Comparison of ENCODE assay signal across 1 cellular context in genomic region chr12:120175062-120175461, GRCh38.
TF ChIP-seq lines count a peak whose summit lies in the region.

No MANE protein-coding gene starts in this region.

TF ChIP-seq in GM12878, 131 proteins besides CTCF, POLR2A, EP300 and RAD21:
- peak; percentile 28; the same call in 1 of the 2 replicates for TF ChIP-seq USF2 (IDR thresholded peaks at IDR 0.05; ENCODE audit: borderline replicate concordance, low read depth, low read length)
- no peak for TF ChIP-seq SMAD5 (IDR thresholded peaks at IDR 0.05; ENCODE audit: low read depth)
- no peak for TF ChIP-seq EZH2 (IDR thresholded peaks at IDR 0.05; ENCODE audit: borderline replicate concordance, control insufficient read depth, low read depth, low read length)
- no peak for TF ChIP-seq ZBTB11 (CRISPR knock-in tag; IDR thresholded peaks at IDR 0.05)
- TF ChIP-seq RAD51 (IDR thresholded peaks at IDR 0.05) = peak; percentile 85
- TF ChIP-seq TCF7 (IDR thresholded peaks at IDR 0.05; ENCODE audit: borderline replicate concordance) = no peak
- TF ChIP-seq SIN3A (IDR thresholded peaks at IDR 0.05; ENCODE audit: low read depth, low read length) = no peak
- TF ChIP-seq SRF (IDR thresholded peaks at IDR 0.05; ENCODE audit: low read depth in 2 of 2, low read length in 2 of 2) = no peak
- TF ChIP-seq MXI1 (IDR thresholded peaks at IDR 0.05; ENCODE audit: low read depth, low read length) = no peak
- TF ChIP-seq ZZZ3 (IDR thresholded peaks at IDR 0.05; ENCODE audit: control insufficient read depth, insufficient read length, low read depth) = no peak
- TF ChIP-seq IRF4 (IDR thresholded peaks at IDR 0.05; ENCODE audit: low read depth, low read length) = no peak
- TF ChIP-seq ELK1 (IDR thresholded peaks at IDR 0.05; ENCODE audit: low read depth, low read length) = no peak
- no peak for TF ChIP-seq RUNX3 (IDR thresholded peaks at IDR 0.05; ENCODE audit: low read length)
- TF ChIP-seq RB1 (IDR thresholded peaks at IDR 0.05; ENCODE audit: borderline replicate concordance) = no peak
- no peak for TF ChIP-seq GATAD2B (conservative IDR thresholded peaks at IDR 0.05; ENCODE audit: low read depth)
- peak; percentile 84 for TF ChIP-seq MEF2B (IDR thresholded peaks at IDR 0.05; ENCODE audit: partially characterized antibody, poor library complexity, severe bottlenecking)
- TF ChIP-seq DPF2 (IDR thresholded peaks at IDR 0.05) = no peak
- peak; percentile 24; the same call in 1 of the 2 replicates for TF ChIP-seq ZNF384 (IDR thresholded peaks at IDR 0.05; ENCODE audit: borderline replicate concordance, low read depth, low read length)
- no peak for TF ChIP-seq HDAC6 (IDR thresholded peaks at IDR 0.05; ENCODE audit: unreplicated experiment)
- peak; percentile 76 to 81 for TF ChIP-seq BHLHE40 (IDR thresholded peaks at IDR 0.05; ENCODE audit: borderline replicate concordance in 1 of 2, low read depth in 2 of 2, low read length in 1 of 2)
